In genomic region chr5:132773601-132774355, GRCh38 we compare ENCODE assay signal across 17 cellular contexts. TPM values are rescaled to one million over a fixed set of nuclear protein-coding genes. Genes with fewer than 3 reads are reported as not detected.
DNase-seq lines count a peak whose midpoint lies in the region; ATAC-seq and TF ChIP-seq lines count a peak whose summit lies in the region.
"Had no signal": no experiment of that assay in that cellular context is flagged by ENCODE, and none has a peak within 500 bp of the region (broad histone marks: within the 10 kb centered on the region; RNA-seq: fewer than 3 reads in every experiment).

No MANE protein-coding gene starts in this region.

- TF ChIP-seq CTCF in left ventricle myocardium inferior (IDR thresholded peaks at IDR 0.05; ENCODE audit: borderline replicate concordance), result no peak
- no peak for TF ChIP-seq CTCF in WERI-Rb-1 (IDR thresholded peaks at IDR 0.05; ENCODE audit: low read depth, low read length)
- TF ChIP-seq CTCF in tibial artery (IDR thresholded peaks at IDR 0.05), result no peak
- no peak for TF ChIP-seq CTCF in right lobe of liver (IDR thresholded peaks at IDR 0.05)
- no peak for TF ChIP-seq CTCF in upper lobe of right lung (IDR thresholded peaks at IDR 0.05)

- no peaks in the 10 kb centered on the region for H3K36me3 ChIP-seq in left ventricle myocardium inferior
- no peaks in the 10 kb centered on the region for H3K36me3 ChIP-seq in WERI-Rb-1
- H3K36me3 ChIP-seq in tibial artery, result no peaks in the 10 kb centered on the region
- H3K36me3 ChIP-seq in right lobe of liver, result no peaks in the 10 kb centered on the region
- no peaks in the 10 kb centered on the region for H3K36me3 ChIP-seq in upper lobe of right lung

- peaks cover 88% of the 10 kb centered on the region for H3K4me1 ChIP-seq in left ventricle myocardium inferior
- peaks cover 34% of the 10 kb centered on the region for H3K4me1 ChIP-seq in right cardiac atrium (ENCODE audit: control insufficient read depth, insufficient read depth, low read length)
- H3K4me1 ChIP-seq in tibial artery, result peaks cover 0 to 85% (median 64%) of the 10 kb centered on the region in 4 donors
- peaks cover 0 to 5% (median 0%) of the 10 kb centered on the region in 4 donors for H3K4me1 ChIP-seq in right lobe of liver
- H3K4me1 ChIP-seq in upper lobe of right lung, result peaks cover 48% of the 10 kb centered on the region

- intact Hi-C loops in left ventricle myocardium inferior (cut with micrococcal nuclease), result no loop called here
- intact Hi-C loops in right cardiac atrium (cut with DNase I), result no loop called here
- intact Hi-C loops in tibial artery (cut with DNase I; ENCODE audit: low total_unique reads), result no loop called here
- intact Hi-C loops in right lobe of liver (cut with DNase I), result no loop called here
- intact Hi-C loops in upper lobe of right lung (cut with DNase I), result no loop called here

- H3K4me3 ChIP-seq in left ventricle myocardium inferior (no peak overlapping the region), right cardiac atrium (ENCODE audit: low read length) (no peak overlapping the region), WERI-Rb-1 (ENCODE audit: low read depth, low read length) (peak overlapping the region; percentile 10; the same call in 1 of the 2 replicates), tibial artery (no peak overlapping the region), right lobe of liver (no peak overlapping the region), upper lobe of right lung (no peak overlapping the region)
- H3K4me3 ChIP-seq: skin epidermis had no signal

- H3K27me3 ChIP-seq in left ventricle myocardium inferior (ENCODE audit: low read depth) (no peaks in the 10 kb centered on the region), right cardiac atrium (ENCODE audit: control insufficient read depth, insufficient read depth) (no peaks in the 10 kb centered on the region), WERI-Rb-1 (ENCODE audit: insufficient read depth, low read depth, severe bottlenecking) (no peaks in the 10 kb centered on the region), tibial artery (no peaks in the 10 kb centered on the region), right lobe of liver (no peaks in the 10 kb centered on the region), upper lobe of right lung (no peaks in the 10 kb centered on the region)

- WGBS in right cardiac atrium, result 71% methylated on average over 12 of the region's 12 CpGs
- 85% methylated on average over 8 of the region's 12 CpGs for WGBS in right lobe of liver (ENCODE audit: insufficient coverage, low coverage, low lambda C conversion rate, missing lambda C conversion rate)

- no peaks in the 10 kb centered on the region for H3K9me3 Mint-ChIP-seq in stimulated activated naive CD8-positive, alpha-beta T cell treated with anti-CD3 and anti-CD28 coated beads, Interleukin-15, amount 100 ng/mL, for 72 hours

- no peak for DNase-seq in left ventricle myocardium inferior
- no peak for DNase-seq in right cardiac atrium
- DNase-seq in WERI-Rb-1, result peak; percentile 63
- peak; percentile 40 for DNase-seq in globus pallidus (ENCODE audit: low spot score)
- DNase-seq in tibial artery, result no peak
- no peak for DNase-seq in right lobe of liver
- no peak for DNase-seq in upper lobe of right lung
- no peak for DNase-seq in stimulated activated naive CD8-positive, alpha-beta T cell treated with anti-CD3 and anti-CD28 coated beads, Interleukin-15, amount 100 ng/mL, for 72 hours
- DNase-seq: activated CD4-positive, alpha-beta T cell treated with anti-CD3 and anti-CD28 coated beads for 1 hour; Caco-2; dermis blood vessel endothelial cell; GOT3; NCI-H226; PC-3; stimulated activated naive CD4-positive, alpha-beta T cell treated with Interleukin-2 at 50 U/mL for 16 hours had no signal

- TF ChIP-seq POLR2A in right lobe of liver (IDR thresholded peaks at IDR 0.05), result no peak

- H3K4me3 Mint-ChIP-seq in stimulated activated naive CD8-positive, alpha-beta T cell treated with anti-CD3 and anti-CD28 coated beads, Interleukin-15, amount 100 ng/mL, for 72 hours, result no peak overlapping the region

- ATAC-seq in right cardiac atrium (no peak), right lobe of liver (no peak), upper lobe of right lung (no peak)
- no peak for ATAC-seq in stimulated activated naive CD8-positive, alpha-beta T cell treated with anti-CD3 and anti-CD28 coated beads, Interleukin-15, amount 100 ng/mL, for 72 hours
- ATAC-seq: PC-3 had no signal

- H3K27ac ChIP-seq in left ventricle myocardium inferior (replicated peaks), result peak overlapping the region; percentile 90
- no peak overlapping the region for H3K27ac ChIP-seq in right cardiac atrium (ENCODE audit: low read length)
- peak overlapping the region; percentile 77 for H3K27ac ChIP-seq in WERI-Rb-1
- H3K27ac ChIP-seq in tibial artery, result peak overlapping the region; percentile 85 to 98
- no peak overlapping the region for H3K27ac ChIP-seq in right lobe of liver
- H3K27ac ChIP-seq in upper lobe of right lung, result no peak overlapping the region

- H3K27me3 Mint-ChIP-seq in stimulated activated naive CD8-positive, alpha-beta T cell treated with anti-CD3 and anti-CD28 coated beads, Interleukin-15, amount 100 ng/mL, for 72 hours, result peaks cover 28% of the 10 kb centered on the region

- peaks cover 23% of the 10 kb centered on the region for H3K4me1 Mint-ChIP-seq in stimulated activated naive CD8-positive, alpha-beta T cell treated with anti-CD3 and anti-CD28 coated beads, Interleukin-15, amount 100 ng/mL, for 72 hours

- H3K9me3 ChIP-seq in left ventricle myocardium inferior (replicated peaks) (no peaks in the 10 kb centered on the region), right cardiac atrium (ENCODE audit: control insufficient read depth, low read length) (no peaks in the 10 kb centered on the region), WERI-Rb-1 (ENCODE audit: severe bottlenecking) (no peaks in the 10 kb centered on the region), tibial artery (no peaks in the 10 kb centered on the region), right lobe of liver (no peaks in the 10 kb centered on the region), upper lobe of right lung (no peaks in the 10 kb centered on the region)
- H3K9me3 ChIP-seq: Caco-2 had no signal

- peak overlapping the region in 1 of 2 donors; percentile 81 for H3K27ac Mint-ChIP-seq in stimulated activated naive CD8-positive, alpha-beta T cell treated with anti-CD3 and anti-CD28 coated beads, Interleukin-15, amount 100 ng/mL, for 72 hours

RNA-seq across cellular contexts. Expression of gene SEPTIN8, which starts 3.3 kb away (rescaled TPM):
- 27.2 TPM for total RNA-seq in left ventricle myocardium inferior
- 10 to 100 TPM; 25.8 to 33.7 (median 31.0) TPM for total RNA-seq in right cardiac atrium
- 17.7 TPM for polyA plus RNA-seq in right cardiac atrium
- total RNA-seq in right lobe of liver, result 10 to 100 TPM in 5 of 6 experiments, 1 to 10 TPM in 1; 8.0 to 15.9 (median 13.3) TPM
- 42.6 TPM for total RNA-seq in upper lobe of right lung

RNA-seq across cellular contexts. Expression of gene CCNI2, which starts 26.6 kb away (rescaled TPM):
- total RNA-seq in left ventricle myocardium inferior, result 0.08 TPM
- under 1 TPM in 1 of 4 donors, not detected in 3; 0.09 TPM for total RNA-seq in right cardiac atrium
- 0.14 TPM for polyA plus RNA-seq in right cardiac atrium
- total RNA-seq in right lobe of liver, result under 1 TPM in 1 of 6 experiments, not detected in 5; 0.11 TPM
- 0.55 TPM for total RNA-seq in upper lobe of right lung
- total RNA-seq: PC-3 had no signal
- polyA plus RNA-seq: neural cell had no signal

RNA-seq across cellular contexts. Expression of gene KIF3A, which starts 36.4 kb away (rescaled TPM):
- total RNA-seq in left ventricle myocardium inferior (11.9 TPM), right cardiac atrium (1 to 10 TPM; 7.4 to 9.8 (median 9.2) TPM), right lobe of liver (1 to 10 TPM; 1.3 to 4.2 (median 2.1) TPM), upper lobe of right lung (10.5 TPM)
- 4.2 TPM for polyA plus RNA-seq in right cardiac atrium

RNA-seq across cellular contexts. Expression of gene SOWAHA, which starts 39.3 kb away (rescaled TPM):
- total RNA-seq in left ventricle myocardium inferior (not detected), right cardiac atrium (under 1 TPM in 1 of 4 donors, not detected in 3; 0.11 TPM), right lobe of liver (1 to 10 TPM in 5 of 6 experiments, under 1 TPM in 1; 0.95 to 4.7 (median 1.4) TPM), upper lobe of right lung (not detected)
- 0.05 TPM for polyA plus RNA-seq in right cardiac atrium
- total RNA-seq: dermis blood vessel endothelial cell had no signal

RNA-seq across cellular contexts. Expression of gene SHROOM1, which starts 56.7 kb away (rescaled TPM):
- 4.9 TPM for total RNA-seq in left ventricle myocardium inferior
- total RNA-seq in right cardiac atrium, result 1 to 10 TPM; 2.9 to 5.3 (median 4.2) TPM
- 2.9 TPM for polyA plus RNA-seq in right cardiac atrium
- 10 to 100 TPM; 29.5 to 96.1 (median 77.4) TPM for total RNA-seq in right lobe of liver
- total RNA-seq in upper lobe of right lung, result 24.2 TPM

Comparison
In these comparisons a context has a peak if more than half of its experiments do, and no peak if none do; other contexts are left out.
1. H3K27ac ChIP-seq: peak in left ventricle myocardium inferior (single experiment), WERI-Rb-1 (single experiment) and tibial artery (2 of 2); none in right cardiac atrium (single experiment), right lobe of liver (0 of 3) and upper lobe of right lung (single experiment).
2. DNase-seq: peak in WERI-Rb-1 (single experiment) and globus pallidus (single experiment); none in left ventricle myocardium inferior (single experiment), right cardiac atrium (0 of 3), tibial artery (0 of 2), right lobe of liver (0 of 3), upper lobe of right lung (single experiment) and stimulated activated naive CD8-positive, alpha-beta T cell treated with anti-CD3 and anti-CD28 coated beads, Interleukin-15, amount 100 ng/mL, for 72 hours (0 of 2).